In genomic region chr12:85531345-85531744, GRCh38 we compare ENCODE assay signal across 13 cellular contexts.
DNase-seq lines count a peak whose midpoint lies in the region; ATAC-seq lines count a peak whose summit lies in the region.
"Had no signal": no experiment of that assay in that cellular context is flagged by ENCODE, and none has a peak within 500 bp of the region (broad histone marks: within the 10 kb centered on the region; RNA-seq: fewer than 3 reads in every experiment).

No MANE protein-coding gene starts in this region.

- ATAC-seq in GM18502 (IDR thresholded peaks at IDR 0.05; ENCODE audit: poor library complexity, unreplicated experiment) (peak; percentile 86), GM19463 (IDR thresholded peaks at IDR 0.05; ENCODE audit: unreplicated experiment) (peak; percentile 86), HG02852 (IDR thresholded peaks at IDR 0.05; ENCODE audit: unreplicated experiment) (peak; percentile 82), HG03457 (IDR thresholded peaks at IDR 0.05; ENCODE audit: unreplicated experiment) (peak; percentile 94)
- ATAC-seq: GM23338 had no signal

- no peak for DNase-seq in NOMO-1 treated with dmso at 0.1 percent for 144 hours (lab: John Stamatoyannopoulos, UW; ENCODE audit: unreplicated experiment)
- DNase-seq in mesenteric fat pad (ENCODE audit: low spot score), result no peak
- DNase-seq in effector CD8-positive, alpha-beta T cell (lab: John Stamatoyannopoulos, UW), result no peak
- DNase-seq in occipital lobe (lab: John Stamatoyannopoulos, UW), result no peak
- DNase-seq: DMS79 treated with DMSO at 0.1 percent for 48 hours; hypothalamus; posterior cingulate gyrus; stimulated activated CD4-positive, alpha-beta T cell treated with anti-CD3 and anti-CD28 coated beads, Interleukin-4, amount 100 ng/mL, for 1 hour had no signal
